1 cellular context compared by ENCODE assay signal in the genomic region with DNA sequence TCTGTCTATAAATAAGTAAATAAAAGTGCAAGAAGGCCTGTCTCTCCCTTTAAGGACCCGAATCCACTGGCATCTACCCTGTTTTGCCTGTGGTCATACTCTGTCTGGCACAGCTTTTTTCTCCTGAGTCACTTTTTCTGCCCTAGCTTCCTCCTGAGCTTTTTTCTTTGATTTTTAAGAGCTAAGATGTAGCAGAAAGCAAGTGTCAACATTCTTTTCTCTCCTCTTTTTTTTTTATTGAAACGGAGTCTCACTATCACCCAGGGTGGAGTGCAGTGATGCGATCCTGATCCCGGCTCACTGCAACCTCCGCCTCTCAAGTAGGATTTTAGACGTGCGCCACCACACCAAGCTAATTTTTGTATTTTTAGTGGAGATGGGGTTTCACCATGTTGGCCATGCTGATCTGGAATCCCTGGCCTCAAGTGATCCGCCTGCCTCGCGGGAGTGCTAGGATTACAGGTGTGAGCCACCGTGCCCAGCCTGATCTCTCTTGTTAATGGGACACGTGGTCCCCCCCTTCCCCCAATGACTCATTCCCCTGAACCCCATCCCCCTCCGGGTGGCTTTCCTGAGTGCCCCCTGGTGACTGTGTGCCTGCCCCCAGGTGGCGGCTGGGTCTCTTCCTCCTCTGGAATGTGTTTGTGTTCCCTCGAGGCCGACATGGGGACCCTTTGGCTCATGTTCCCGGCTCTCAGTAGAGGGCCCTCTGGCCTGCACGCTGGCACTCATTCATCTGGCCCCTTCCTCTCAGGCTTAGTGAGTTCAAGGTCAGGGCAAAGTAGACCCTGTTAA.
TF ChIP-seq lines count a peak whose summit lies in the region.

No MANE protein-coding gene starts in this region.

TF ChIP-seq in GM23338, 12 proteins besides CTCF, POLR2A, EP300 and RAD21 (continued from another document):
- TF ChIP-seq, protein P1, sequence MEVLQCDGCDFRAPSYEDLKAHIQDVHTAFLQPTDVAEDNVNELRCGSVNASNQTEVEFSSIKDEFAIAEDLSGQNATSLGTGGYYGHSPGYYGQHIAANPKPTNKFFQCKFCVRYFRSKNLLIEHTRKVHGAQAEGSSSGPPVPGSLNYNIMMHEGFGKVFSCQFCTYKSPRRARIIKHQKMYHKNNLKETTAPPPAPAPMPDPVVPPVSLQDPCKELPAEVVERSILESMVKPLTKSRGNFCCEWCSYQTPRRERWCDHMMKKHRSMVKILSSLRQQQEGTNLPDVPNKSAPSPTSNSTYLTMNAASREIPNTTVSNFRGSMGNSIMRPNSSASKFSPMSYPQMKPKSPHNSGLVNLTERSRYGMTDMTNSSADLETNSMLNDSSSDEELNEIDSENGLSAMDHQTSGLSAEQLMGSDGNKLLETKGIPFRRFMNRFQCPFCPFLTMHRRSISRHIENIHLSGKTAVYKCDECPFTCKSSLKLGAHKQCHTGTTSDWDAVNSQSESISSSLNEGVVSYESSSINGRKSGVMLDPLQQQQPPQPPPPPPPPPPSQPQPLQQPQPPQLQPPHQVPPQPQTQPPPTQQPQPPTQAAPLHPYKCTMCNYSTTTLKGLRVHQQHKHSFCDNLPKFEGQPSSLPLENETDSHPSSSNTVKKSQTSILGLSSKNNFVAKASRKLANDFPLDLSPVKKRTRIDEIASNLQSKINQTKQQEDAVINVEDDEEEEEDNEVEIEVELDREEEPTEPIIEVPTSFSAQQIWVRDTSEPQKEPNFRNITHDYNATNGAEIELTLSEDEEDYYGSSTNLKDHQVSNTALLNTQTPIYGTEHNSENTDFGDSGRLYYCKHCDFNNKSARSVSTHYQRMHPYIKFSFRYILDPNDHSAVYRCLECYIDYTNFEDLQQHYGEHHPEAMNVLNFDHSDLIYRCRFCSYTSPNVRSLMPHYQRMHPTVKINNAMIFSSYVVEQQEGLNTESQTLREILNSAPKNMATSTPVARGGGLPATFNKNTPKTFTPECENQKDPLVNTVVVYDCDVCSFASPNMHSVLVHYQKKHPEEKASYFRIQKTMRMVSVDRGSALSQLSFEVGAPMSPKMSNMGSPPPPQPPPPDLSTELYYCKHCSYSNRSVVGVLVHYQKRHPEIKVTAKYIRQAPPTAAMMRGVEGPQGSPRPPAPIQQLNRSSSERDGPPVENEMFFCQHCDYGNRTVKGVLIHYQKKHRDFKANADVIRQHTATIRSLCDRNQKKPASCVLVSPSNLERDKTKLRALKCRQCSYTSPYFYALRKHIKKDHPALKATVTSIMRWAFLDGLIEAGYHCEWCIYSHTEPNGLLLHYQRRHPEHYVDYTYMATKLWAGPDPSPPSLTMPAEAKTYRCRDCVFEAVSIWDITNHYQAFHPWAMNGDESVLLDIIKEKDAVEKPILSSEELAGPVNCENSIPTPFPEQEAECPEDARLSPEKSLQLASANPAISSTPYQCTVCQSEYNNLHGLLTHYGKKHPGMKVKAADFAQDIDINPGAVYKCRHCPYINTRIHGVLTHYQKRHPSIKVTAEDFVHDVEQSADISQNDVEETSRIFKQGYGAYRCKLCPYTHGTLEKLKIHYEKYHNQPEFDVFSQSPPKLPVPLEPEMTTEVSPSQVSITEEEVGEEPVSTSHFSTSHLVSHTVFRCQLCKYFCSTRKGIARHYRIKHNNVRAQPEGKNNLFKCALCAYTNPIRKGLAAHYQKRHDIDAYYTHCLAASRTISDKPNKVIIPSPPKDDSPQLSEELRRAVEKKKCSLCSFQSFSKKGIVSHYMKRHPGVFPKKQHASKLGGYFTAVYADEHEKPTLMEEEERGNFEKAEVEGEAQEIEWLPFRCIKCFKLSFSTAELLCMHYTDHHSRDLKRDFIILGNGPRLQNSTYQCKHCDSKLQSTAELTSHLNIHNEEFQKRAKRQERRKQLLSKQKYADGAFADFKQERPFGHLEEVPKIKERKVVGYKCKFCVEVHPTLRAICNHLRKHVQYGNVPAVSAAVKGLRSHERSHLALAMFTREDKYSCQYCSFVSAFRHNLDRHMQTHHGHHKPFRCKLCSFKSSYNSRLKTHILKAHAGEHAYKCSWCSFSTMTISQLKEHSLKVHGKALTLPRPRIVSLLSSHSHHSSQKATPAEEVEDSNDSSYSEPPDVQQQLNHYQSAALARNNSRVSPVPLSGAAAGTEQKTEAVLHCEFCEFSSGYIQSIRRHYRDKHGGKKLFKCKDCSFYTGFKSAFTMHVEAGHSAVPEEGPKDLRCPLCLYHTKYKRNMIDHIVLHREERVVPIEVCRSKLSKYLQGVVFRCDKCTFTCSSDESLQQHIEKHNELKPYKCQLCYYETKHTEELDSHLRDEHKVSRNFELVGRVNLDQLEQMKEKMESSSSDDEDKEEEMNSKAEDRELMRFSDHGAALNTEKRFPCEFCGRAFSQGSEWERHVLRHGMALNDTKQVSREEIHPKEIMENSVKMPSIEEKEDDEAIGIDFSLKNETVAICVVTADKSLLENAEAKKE (CRISPR knock-in tag; IDR thresholded peaks at IDR 0.05), result no peak
- TF ChIP-seq, protein P2, sequence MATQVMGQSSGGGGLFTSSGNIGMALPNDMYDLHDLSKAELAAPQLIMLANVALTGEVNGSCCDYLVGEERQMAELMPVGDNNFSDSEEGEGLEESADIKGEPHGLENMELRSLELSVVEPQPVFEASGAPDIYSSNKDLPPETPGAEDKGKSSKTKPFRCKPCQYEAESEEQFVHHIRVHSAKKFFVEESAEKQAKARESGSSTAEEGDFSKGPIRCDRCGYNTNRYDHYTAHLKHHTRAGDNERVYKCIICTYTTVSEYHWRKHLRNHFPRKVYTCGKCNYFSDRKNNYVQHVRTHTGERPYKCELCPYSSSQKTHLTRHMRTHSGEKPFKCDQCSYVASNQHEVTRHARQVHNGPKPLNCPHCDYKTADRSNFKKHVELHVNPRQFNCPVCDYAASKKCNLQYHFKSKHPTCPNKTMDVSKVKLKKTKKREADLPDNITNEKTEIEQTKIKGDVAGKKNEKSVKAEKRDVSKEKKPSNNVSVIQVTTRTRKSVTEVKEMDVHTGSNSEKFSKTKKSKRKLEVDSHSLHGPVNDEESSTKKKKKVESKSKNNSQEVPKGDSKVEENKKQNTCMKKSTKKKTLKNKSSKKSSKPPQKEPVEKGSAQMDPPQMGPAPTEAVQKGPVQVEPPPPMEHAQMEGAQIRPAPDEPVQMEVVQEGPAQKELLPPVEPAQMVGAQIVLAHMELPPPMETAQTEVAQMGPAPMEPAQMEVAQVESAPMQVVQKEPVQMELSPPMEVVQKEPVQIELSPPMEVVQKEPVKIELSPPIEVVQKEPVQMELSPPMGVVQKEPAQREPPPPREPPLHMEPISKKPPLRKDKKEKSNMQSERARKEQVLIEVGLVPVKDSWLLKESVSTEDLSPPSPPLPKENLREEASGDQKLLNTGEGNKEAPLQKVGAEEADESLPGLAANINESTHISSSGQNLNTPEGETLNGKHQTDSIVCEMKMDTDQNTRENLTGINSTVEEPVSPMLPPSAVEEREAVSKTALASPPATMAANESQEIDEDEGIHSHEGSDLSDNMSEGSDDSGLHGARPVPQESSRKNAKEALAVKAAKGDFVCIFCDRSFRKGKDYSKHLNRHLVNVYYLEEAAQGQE (IDR thresholded peaks at IDR 0.05; ENCODE audit: unreplicated experiment), result no peak
- TF ChIP-seq JUNB (IDR thresholded peaks at IDR 0.05; ENCODE audit: unreplicated experiment) (no peak), ZNF331 (CRISPR knock-in tag; IDR thresholded peaks at IDR 0.05; ENCODE audit: low read depth) (no peak), POLR2AphosphoS5 (IDR thresholded peaks at IDR 0.05; ENCODE audit: low read depth) (no peak), EZH2 (IDR thresholded peaks at IDR 0.05; ENCODE audit: low read depth, unreplicated experiment) (no peak), NANOG (IDR thresholded peaks at IDR 0.05; ENCODE audit: borderline replicate concordance) (no peak), EZH2phosphoT487 (IDR thresholded peaks at IDR 0.05; ENCODE audit: unreplicated experiment) (no peak)
- TF ChIP-seq, protein P3, sequence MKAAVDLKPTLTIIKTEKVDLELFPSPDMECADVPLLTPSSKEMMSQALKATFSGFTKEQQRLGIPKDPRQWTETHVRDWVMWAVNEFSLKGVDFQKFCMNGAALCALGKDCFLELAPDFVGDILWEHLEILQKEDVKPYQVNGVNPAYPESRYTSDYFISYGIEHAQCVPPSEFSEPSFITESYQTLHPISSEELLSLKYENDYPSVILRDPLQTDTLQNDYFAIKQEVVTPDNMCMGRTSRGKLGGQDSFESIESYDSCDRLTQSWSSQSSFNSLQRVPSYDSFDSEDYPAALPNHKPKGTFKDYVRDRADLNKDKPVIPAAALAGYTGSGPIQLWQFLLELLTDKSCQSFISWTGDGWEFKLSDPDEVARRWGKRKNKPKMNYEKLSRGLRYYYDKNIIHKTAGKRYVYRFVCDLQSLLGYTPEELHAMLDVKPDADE (IDR thresholded peaks at IDR 0.05), result no peak
TF ChIP-seq in GM23338: peak in this region for 0.
